Comparison of ENCODE assay signal across 2 cellular contexts in genomic region chr1:37497832-37498231, GRCh38.
TF ChIP-seq lines count a peak whose summit lies in the region.

No MANE protein-coding gene starts in this region.

TF ChIP-seq in liver, 16 proteins besides CTCF, POLR2A, EP300 and RAD21:
- TF ChIP-seq HNF4G (IDR thresholded peaks at IDR 0.05) = no peak
- peak; percentile 82 for TF ChIP-seq YY1 (IDR thresholded peaks at IDR 0.05)
TF ChIP-seq in liver: peak in this region for 1.

TF ChIP-seq in HepG2, 621 proteins besides CTCF, POLR2A, EP300 and RAD21:
- TF ChIP-seq MNT (IDR thresholded peaks at IDR 0.05) (no peak), STAG1 (CRISPR knock-in tag; IDR thresholded peaks at IDR 0.05) (no peak), USF2 (IDR thresholded peaks at IDR 0.05; ENCODE audit: low read depth, low read length) (no peak), USF2 (CRISPR knock-in tag; IDR thresholded peaks at IDR 0.05; ENCODE audit: borderline replicate concordance) (no peak), ZNF121 (CRISPR knock-in tag; IDR thresholded peaks at IDR 0.05) (no peak), ZNF282 (IDR thresholded peaks at IDR 0.05; ENCODE audit: partially characterized antibody) (no peak), TP53 (CRISPR knock-in tag; conservative IDR thresholded peaks at IDR 0.05) (no peak), DPF2 (CRISPR knock-in tag; IDR thresholded peaks at IDR 0.05; ENCODE audit: borderline replicate concordance, low read depth) (no peak)
